ENCODE assay signal across 17 cellular contexts in the genomic region with DNA sequence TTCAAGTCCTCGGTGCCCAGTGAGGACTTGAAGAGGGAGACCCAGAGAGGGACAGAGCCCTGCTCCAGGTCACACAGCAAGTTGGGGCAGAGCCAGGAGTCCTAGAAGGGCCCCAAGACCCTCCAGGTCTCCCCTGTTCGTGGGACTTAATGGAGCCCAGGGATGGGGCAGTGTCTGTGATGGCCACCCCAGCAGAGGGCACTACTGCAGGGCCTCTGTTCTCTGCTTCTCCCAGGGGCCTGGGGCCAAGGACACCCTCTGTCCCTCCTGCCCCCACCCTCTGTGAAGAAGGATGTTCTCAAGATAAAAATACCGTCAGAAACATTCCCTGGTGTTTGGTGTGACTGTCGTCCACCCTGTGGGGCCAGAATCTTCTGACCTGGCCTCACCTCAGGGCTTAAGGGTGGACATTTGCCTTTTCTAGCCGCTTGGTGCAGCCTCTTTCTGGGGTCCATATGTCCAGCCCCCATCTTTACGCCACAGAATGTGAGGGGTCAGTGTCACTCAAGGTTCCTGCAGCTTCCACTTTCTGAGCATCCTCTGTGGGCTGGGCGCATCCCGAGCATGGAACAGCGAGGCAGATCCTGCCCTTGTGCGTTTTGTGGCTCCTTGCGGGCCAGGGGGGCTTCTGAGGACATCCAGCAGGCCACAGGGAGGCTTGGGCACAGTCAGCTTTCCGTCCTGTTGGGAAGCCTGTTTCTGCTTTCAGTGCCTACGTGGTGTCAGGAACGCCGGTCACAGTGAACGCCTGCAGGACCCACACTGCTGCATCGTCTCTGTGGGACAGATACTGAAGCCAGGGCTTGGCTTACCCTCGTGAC. TPM values are rescaled to one million over a fixed set of nuclear protein-coding genes. Genes with fewer than 3 reads are reported as not detected.
"Had no signal": no experiment of that assay in that cellular context is flagged by ENCODE, and none has a peak within 500 bp of the region (broad histone marks: within the 10 kb centered on the region; RNA-seq: fewer than 3 reads in every experiment).

A gene (plus strand): TSS at position 641 of the 821 bp plus-strand sequence. CDS start 10,264 bp downstream, outside the sequence.

RNA-seq across cellular contexts. Expression of the gene that starts here (rescaled TPM):
- total RNA-seq: activated CD4-positive, alpha-beta memory T cell treated with anti-CD3 and anti-CD28 coated beads, Interleukin-2, amount 10 ng/mL, durations not matched to agents 7 days and 5 days; activated CD4-positive, alpha-beta T cell treated with anti-CD3 and anti-CD28 coated beads, Interleukin-2, amount 10 ng/mL, durations not matched to agents 7 days and 5 days; activated T-cell treated with anti-CD3 and anti-CD28 coated beads, Interleukin-2, amount 50 U/mL, for 72 hours; astrocyte; bronchial epithelial cell; cardiac septum; cerebellum; dermis microvascular lymphatic vessel endothelial cell; endothelial cell of umbilical vein; fibroblast of lung; fibroblast of villous mesenchyme; gastroesophageal sphincter; glomerular endothelial cell; heart right ventricle; T-helper 2 cell treated with Interferon-gamma antibody and Interleukin-4, amounts not matched to agents 100 ng/mL and 5 ng/mL, for 36 hours; WTC11 had no signal
- polyA plus RNA-seq: adipose tissue, endothelial cell of umbilical vein, fibroblast of lung, heart right ventricle had no signal
